ENCODE assay signal across 30 cellular contexts in the genomic region with DNA sequence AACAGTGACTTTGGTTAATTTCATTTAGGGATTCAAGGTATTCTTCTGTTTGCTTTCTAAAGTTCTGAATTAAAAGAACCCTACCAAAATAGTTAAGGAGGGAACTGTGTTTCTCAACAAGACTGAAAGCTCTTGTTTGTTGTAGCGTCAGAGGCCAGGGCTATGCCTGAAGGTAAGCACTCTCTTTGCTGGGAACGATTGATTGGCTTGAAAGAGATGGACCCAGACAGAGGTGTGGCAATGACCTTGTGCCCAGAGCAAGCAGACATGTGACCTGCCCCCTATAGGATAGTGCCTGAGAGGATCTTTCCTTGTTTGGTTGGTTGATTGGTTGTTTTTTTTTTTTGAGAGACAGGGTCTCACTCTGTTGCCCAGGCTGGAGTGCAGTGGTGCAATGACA.
"Had no signal": no experiment of that assay in that cellular context is flagged by ENCODE, and none has a peak within 500 bp of the region (broad histone marks: within the 10 kb centered on the region; RNA-seq: fewer than 3 reads in every experiment).

No MANE protein-coding gene starts in this region.

- H3K4me3 Mint-ChIP-seq: activated B cell treated with CpG ODN at 0.5 μM for 24 hours; activated CD4-positive, alpha-beta memory T cell treated with anti-CD3 and anti-CD28 coated beads for 36 hours; activated naive CD8-positive, alpha-beta T cell treated with anti-CD3 and anti-CD28 coated beads for 36 hours; activated T-cell treated with anti-CD3 and anti-CD28 coated beads, Interleukin-2, amount 50 U/mL, for 4 hours; activated T-helper 1 cell treated with anti-CD3 and anti-CD28 coated beads, Interleukin-12 subunit alpha, Interleukin-12 subunit beta, Interleukin-2, Interleukin-4 antibody, amounts not matched to agents 30 ng/mL and 10 ng/mL and 1 ng/mL, durations not matched to agents 14 hours and 24 hours and 36 hours had no signal

- H3K27me3 ChIP-seq: brain microvascular endothelial cell, SJCRH30 had no signal

- DNase-seq: activated B cell treated with CpG ODN at 0.5 μM for 24 hours; activated CD4-positive, alpha-beta memory T cell treated with anti-CD3 and anti-CD28 coated beads for 36 hours; activated CD4-positive, alpha-beta T cell treated with anti-CD3 and anti-CD28 coated beads for 4 hours; activated CD4-positive, alpha-beta T cell treated with anti-CD3 and anti-CD28 coated beads, Interleukin-2, amount 50 U/mL, for 1 hour; activated CD4-positive, CD25-positive, alpha-beta regulatory T cell treated with anti-CD3 and anti-CD28 coated beads, Interleukin-2, amount 50 U/mL, for 72 hours; activated CD8-positive, alpha-beta memory T cell treated with anti-CD3 and anti-CD28 coated beads, Interleukin-2, amount 50 U/mL, for 4 hours; activated naive CD4-positive, alpha-beta T cell; activated naive CD4-positive, alpha-beta T cell treated with anti-CD3 and anti-CD28 coated beads, Interleukin-2, amount 50 U/mL, for 16 hours; activated naive CD8-positive, alpha-beta T cell treated with anti-CD3 and anti-CD28 coated beads for 36 hours; activated T-cell treated with anti-CD3 and anti-CD28 coated beads for 4 hours; activated T-cell treated with anti-CD3 and anti-CD28 coated beads, Interleukin-2, amount 50 U/mL, for 4 hours; amniotic stem cell; aorta; brain microvascular endothelial cell; Karpas-422; KBM-7; NCI-H1105; NCI-H1436; NCI-H1694; NCI-H1930; NCI-H2081 treated with DMSO at 0.1 percent for 48 hours; NCI-H345; NCI-H524 treated with DMSO at 0.1 percent for 48 hours; SHP77; SJCRH30; T-helper 9 cell had no signal

- H3K27me3 Mint-ChIP-seq: activated naive CD8-positive, alpha-beta T cell treated with anti-CD3 and anti-CD28 coated beads for 36 hours had no signal

- H3K4me3 ChIP-seq: SJCRH30, SK-N-MC had no signal

- ATAC-seq: activated T-cell treated with anti-CD3 and anti-CD28 coated beads, Interleukin-2, amount 50 U/mL, for 4 hours; Panc1 had no signal

- H3K27ac Mint-ChIP-seq: activated B cell treated with CpG ODN at 0.5 μM for 24 hours; activated CD4-positive, alpha-beta memory T cell treated with anti-CD3 and anti-CD28 coated beads for 36 hours; activated naive CD8-positive, alpha-beta T cell treated with anti-CD3 and anti-CD28 coated beads for 36 hours; activated T-helper 1 cell treated with anti-CD3 and anti-CD28 coated beads, Interleukin-12 subunit alpha, Interleukin-12 subunit beta, Interleukin-2, Interleukin-4 antibody, amounts not matched to agents 30 ng/mL and 10 ng/mL and 1 ng/mL, durations not matched to agents 14 hours and 24 hours and 36 hours had no signal

- H3K36me3 ChIP-seq: brain microvascular endothelial cell, SJCRH30 had no signal

- H3K36me3 Mint-ChIP-seq: activated CD4-positive, alpha-beta memory T cell treated with anti-CD3 and anti-CD28 coated beads for 36 hours had no signal

- H3K27ac ChIP-seq: brain microvascular endothelial cell, SJCRH30, SK-N-MC, VCaP had no signal

- H3K4me1 ChIP-seq: SJCRH30 had no signal

- H3K9me3 ChIP-seq: SJCRH30 had no signal

- H3K9me3 Mint-ChIP-seq: activated B cell treated with CpG ODN at 0.5 μM for 24 hours; activated CD4-positive, alpha-beta memory T cell treated with anti-CD3 and anti-CD28 coated beads for 36 hours; activated T-helper 1 cell treated with anti-CD3 and anti-CD28 coated beads, Interleukin-12 subunit alpha, Interleukin-12 subunit beta, Interleukin-2, Interleukin-4 antibody, amounts not matched to agents 30 ng/mL and 10 ng/mL and 1 ng/mL, durations not matched to agents 14 hours and 24 hours and 36 hours had no signal
